Comparison of ENCODE assay signal across 13 cellular contexts in genomic region chr12:5166976-5167375, GRCh38.
A peak's percentile ranks its signal among the peaks of the same experiment; 100 is the strongest.
DNase-seq lines count a peak whose midpoint lies in the region; ATAC-seq, FAIRE-seq and TF ChIP-seq lines count a peak whose summit lies in the region.
"Had no signal": no experiment of that assay in that cellular context is flagged by ENCODE, and none has a peak within 500 bp of the region (broad histone marks: within the 10 kb centered on the region; RNA-seq: fewer than 3 reads in every experiment).

No MANE protein-coding gene starts in this region.

- H3K9me3 ChIP-seq in keratinocyte (ENCODE audit: control insufficient read depth, low read depth, low read length) (no peaks in the 10 kb centered on the region), kidney (ENCODE audit: control insufficient read depth in 1 of 2, low read length in 2 of 2) (no peaks in the 10 kb centered on the region)

- no peaks in the 10 kb centered on the region for H4K20me1 ChIP-seq in keratinocyte (ENCODE audit: control insufficient read depth, extremely low read depth, insufficient read depth, low read length)

- FAIRE-seq in keratinocyte (lab: Jason Lieb, UNC) = peak; percentile 89
- FAIRE-seq in kidney (lab: Jason Lieb, UNC) = no peak
- FAIRE-seq: colon had no signal

- dilution Hi-C loops in keratinocyte (cut with MboI; ENCODE audit: extremely low pct_ligation_motif_present, low sequenced_read_pairs) = no loop called here

- intact Hi-C loops in kidney (cut with DNase I) = no loop called here

- no peak overlapping the region for H2AFZ ChIP-seq in keratinocyte (ENCODE audit: control insufficient read depth, low read length)

- H3K9me1 ChIP-seq in keratinocyte (ENCODE audit: control insufficient read depth, extremely low read depth, insufficient read depth, low read length) = no peaks in the 10 kb centered on the region

- H3K4me3 ChIP-seq in cardiac fibroblast (replicated peaks in 1 of 2; ENCODE audit: low read depth in 2 of 2, low read length in 2 of 2) (no peak overlapping the region), keratinocyte (ENCODE audit: control insufficient read depth in 2 of 3, extremely low read depth in 1 of 3, insufficient read depth in 2 of 3, low read depth in 1 of 3, low read length in 3 of 3) (no peak overlapping the region), kidney (ENCODE audit: low read length in 2 of 2) (no peak overlapping the region)

- H3K9ac ChIP-seq in keratinocyte (ENCODE audit: control insufficient read depth, extremely low read depth, insufficient read depth, low read length) (no peak overlapping the region), kidney (ENCODE audit: low read length in 2 of 2) (no peak overlapping the region)

- no peak for ATAC-seq in activated CD4-positive, CD25-positive, alpha-beta regulatory T cell treated with anti-CD3 and anti-CD28 coated beads, Interleukin-2, amount 50 U/mL, for 24 hours
- ATAC-seq: naive thymus-derived CD8-positive, alpha-beta T cell; stimulated activated effector memory CD8-positive, alpha-beta T cell treated with anti-CD3 and anti-CD28 coated beads, Interleukin-12 subunit alpha, Interleukin-12 subunit beta, amount 100 ng/mL, for 72 hours had no signal

- DNase-seq in AG08395 (ENCODE audit: low spot score) (peak; percentile 93), LHCN-M2 (ENCODE audit: low read depth) (peak; percentile 94), cardiac fibroblast (ENCODE audit: low read depth in 2 of 2) (peak; percentile 74 to 86), keratinocyte (ENCODE audit: low read depth, low spot score) (no peak), kidney (no peak), SKM-1 (lab: John Stamatoyannopoulos, UW; ENCODE audit: unreplicated experiment) (no peak)
- DNase-seq in effector CD8-positive, alpha-beta T cell (lab: John Stamatoyannopoulos, UW) = no peak
- DNase-seq: activated CD4-positive, CD25-positive, alpha-beta regulatory T cell treated with anti-CD3 and anti-CD28 coated beads, Interleukin-2, amount 50 U/mL, for 72 hours; naive thymus-derived CD8-positive, alpha-beta T cell; SHP77 had no signal

- no peaks in the 10 kb centered on the region for H3K79me2 ChIP-seq in keratinocyte (ENCODE audit: control insufficient read depth, insufficient read depth, low read length)

- H3K36me3 ChIP-seq in keratinocyte (ENCODE audit: control insufficient read depth in 2 of 2, extremely low read depth in 1 of 2, insufficient read depth in 2 of 2, low read length in 2 of 2) (no peaks in the 10 kb centered on the region), kidney (ENCODE audit: control insufficient read depth in 1 of 2, insufficient read depth in 2 of 2, low read length in 2 of 2) (no peaks in the 10 kb centered on the region)

- peaks cover 1% of the 10 kb centered on the region for H3K27me3 ChIP-seq in keratinocyte (ENCODE audit: control insufficient read depth, extremely low read depth, insufficient read depth, low read length)

- TF ChIP-seq CTCF in cardiac fibroblast (IDR thresholded peaks at IDR 0.05; ENCODE audit: low read depth, low read length) (no peak), keratinocyte (optimal IDR thresholded peaks at IDR 0.05 in 1 of 3, IDR thresholded peaks at IDR 0.05 in 1 of 3, conservative IDR thresholded peaks at IDR 0.05 in 1 of 3; ENCODE audit: extremely low read depth in 1 of 3, insufficient read depth in 2 of 3, low read length in 3 of 3) (no peak), kidney (IDR thresholded peaks at IDR 0.05; ENCODE audit: borderline replicate concordance, extremely low read depth, insufficient read depth) (no peak)

- no peak overlapping the region for H3K4me2 ChIP-seq in keratinocyte (ENCODE audit: control insufficient read depth, extremely low read depth, insufficient read depth, low read depth, low read length)

- H3K27ac ChIP-seq in keratinocyte (ENCODE audit: control insufficient read depth, insufficient read depth, low read length) = no peak overlapping the region
- H3K27ac ChIP-seq in kidney (ENCODE audit: low read depth in 2 of 2, low read length in 2 of 2) = no peak overlapping the region

- H3K4me1 ChIP-seq in keratinocyte (ENCODE audit: control insufficient read depth, extremely low read depth, insufficient read depth, low read length) = peaks cover 14% of the 10 kb centered on the region
- no peaks in the 10 kb centered on the region for H3K4me1 ChIP-seq in kidney (ENCODE audit: control insufficient read depth in 1 of 2, insufficient read depth in 1 of 2, low read depth in 1 of 2, low read length in 2 of 2)

Comparison
In these comparisons a context has a peak if more than half of its experiments do, and no peak if none do; other contexts are left out.
1. DNase-seq: peak in AG08395 (single experiment), LHCN-M2 (single experiment) and cardiac fibroblast (2 of 2); none in keratinocyte (single experiment), effector CD8-positive, alpha-beta T cell (single experiment), kidney (single experiment) and SKM-1 (single experiment).